Comparison of ENCODE assay signal across 7 cellular contexts in the genomic region with DNA sequence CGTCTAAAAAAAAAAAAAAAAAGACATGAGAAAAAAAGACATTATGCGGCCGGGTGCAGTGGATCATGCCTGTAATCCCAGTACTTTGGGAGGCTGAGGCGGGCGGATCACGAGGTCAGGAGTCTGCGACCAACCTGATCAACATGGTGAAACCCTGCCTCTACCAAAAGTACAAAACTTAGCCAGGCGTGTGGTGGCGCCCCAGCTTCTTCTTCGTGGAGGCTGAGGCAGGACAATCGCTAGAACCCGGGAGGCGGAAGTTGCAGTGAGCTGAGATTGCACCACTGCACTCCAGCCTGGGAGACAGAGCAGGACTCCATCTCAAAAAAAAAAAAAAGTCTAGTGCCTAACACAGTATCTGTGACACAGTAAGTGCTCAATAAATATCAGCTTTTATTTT. TPM values are rescaled to one million over a fixed set of nuclear protein-coding genes. Genes with fewer than 3 reads are reported as not detected.
DNase-seq lines count a peak whose midpoint lies in the region; ATAC-seq and TF ChIP-seq lines count a peak whose summit lies in the region.
"Not testable (repeated sequence)": the region's sequence is repeated elsewhere in the genome, so short reads cannot be mapped to it uniquely, and the experiment has no call there.

No MANE protein-coding gene starts in this region.

- not testable (repeated sequence) for H3K4me3 Mint-ChIP-seq in WTC11, memory B cell

- not testable (repeated sequence) for H3K27me3 Mint-ChIP-seq in WTC11 (ENCODE audit: low read depth); memory B cell

- POLR2A ChIA-PET in HEK293 (lab: Yijun Ruan, JAX) (interaction anchor here (1.1 kb wide), 1 partner anchor 80 kb away, joined by 3 read pairs; the partner anchor contains the start of gene MAN2C1), WTC11 (lab: Charles Lee) (interaction anchor here (0.6 kb wide), 1 partner anchor 8 kb away, joined by 3 read pairs; no protein-coding TSS in a partner anchor)

- peaks cover 11% of the 10 kb centered on the region for H3K36me3 Mint-ChIP-seq in WTC11
- H3K36me3 Mint-ChIP-seq in memory B cell = not testable (repeated sequence)

- not testable (repeated sequence) for H3K9me3 Mint-ChIP-seq in WTC11, memory B cell

- H3K4me2 ChIP-seq in BLaER1 treated with 17β-estradiol and CSF1 and Interleukin-3, amounts not matched to agents 10 nM and 100 nM = peak overlapping the region in 9 of 11 experiments; percentile 1 to 94 (median 56); a peak in 10 of 22 replicates

- not testable (repeated sequence) for H3K27ac ChIP-seq in BLaER1 treated with 17β-estradiol and CSF1 and Interleukin-3, amounts not matched to agents 10 nM and 100 nM; HEK293 (ENCODE audit: extremely low read depth, low read depth, low read length)

- not testable (repeated sequence) for H3K27ac Mint-ChIP-seq in WTC11
- H3K27ac Mint-ChIP-seq in memory B cell = peak overlapping the region; percentile 3

- ATAC-seq in WTC11; Right ventricle myocardium superior (ENCODE audit: poor library complexity); memory B cell (ENCODE audit: low read depth): not testable (repeated sequence)

- TF ChIP-seq CTCF in HEK293 (tag by site-specific recombination; IDR thresholded peaks at IDR 0.05); NB4 (IDR thresholded peaks at IDR 0.05; ENCODE audit: low read depth, low read length); WTC11 (IDR thresholded peaks at IDR 0.05): not testable (repeated sequence)

- H3K9ac ChIP-seq in BLaER1 treated with 17β-estradiol and CSF1 and Interleukin-3, amounts not matched to agents 10 nM and 100 nM = not testable (repeated sequence)

- not testable (repeated sequence) for H3K9me3 ChIP-seq in BLaER1 treated with 17β-estradiol and CSF1 and Interleukin-3, amounts not matched to agents 10 nM and 100 nM (replicated peaks in 1 of 11); HEK293 (ENCODE audit: control insufficient read depth, insufficient read depth, low read depth, low read length)

- CTCF ChIA-PET in HEK293 (lab: Yijun Ruan, JAX) = interaction anchor here (0.5 to 0.7 kb wide), 2 partner anchors 206 to 648 kb away, joined by 4 read pairs; no protein-coding TSS in a partner anchor
- CTCF ChIA-PET in WTC11 (lab: Charles Lee) = interaction anchor here (0.7 kb wide), 2 partner anchors 80 to 236 kb away, joined by 3 read pairs; partner anchors contain the start of gene MAN2C1

- not testable (repeated sequence) for H3K4me3 ChIP-seq in BLaER1 treated with 17β-estradiol and CSF1 and Interleukin-3, amounts not matched to agents 10 nM and 100 nM; HEK293 (ENCODE audit: low read depth, low read length); NB4 (ENCODE audit: low read depth, low read length)

- DNase-seq in NB4 (ENCODE audit: low read depth) (peak; percentile 29), SIG-M5 treated with dmso at 0.1 percent for 504 hours (lab: John Stamatoyannopoulos, UW; ENCODE audit: unreplicated experiment) (peak; percentile 49), WTC11 (ENCODE audit: low spot score) (peak; percentile 23), Right ventricle myocardium superior (peak; percentile 55)
- DNase-seq in memory B cell (ENCODE audit: low spot score in 2 of 2) = not testable (repeated sequence)

- not testable (repeated sequence) for TF ChIP-seq POLR2A in NB4 (IDR thresholded peaks at IDR 0.05; ENCODE audit: extremely low read depth, insufficient read length)

- H3K36me3 ChIP-seq in BLaER1 treated with 17β-estradiol and CSF1 and Interleukin-3, amounts not matched to agents 10 nM and 100 nM = peaks cover 13 to 49% (median 40%) of the 10 kb centered on the region in 11 experiments; a peak in 21 of 22 replicates
- not testable (repeated sequence) for H3K36me3 ChIP-seq in HEK293 (ENCODE audit: control insufficient read depth in 2 of 2, insufficient read depth in 1 of 2, low read length in 2 of 2)

- intact Hi-C loops in Right ventricle myocardium superior (cut with DNase I) = not testable (repeated sequence)

- H3K4me1 ChIP-seq in BLaER1 treated with 17β-estradiol and CSF1 and Interleukin-3, amounts not matched to agents 10 nM and 100 nM = peaks cover 39 to 62% (median 51%) of the 10 kb centered on the region in 10 experiments
- peaks cover 26% of the 10 kb centered on the region for H3K4me1 ChIP-seq in HEK293 (ENCODE audit: control insufficient read depth, insufficient read depth, low read length)

- H3K27me3 ChIP-seq in BLaER1 treated with 17β-estradiol and CSF1 and Interleukin-3, amounts not matched to agents 10 nM and 100 nM = not testable (repeated sequence)

- H3K4me1 Mint-ChIP-seq in WTC11 (peaks cover 18% of the 10 kb centered on the region), memory B cell (peaks cover 36% of the 10 kb centered on the region)

- peaks cover 74 to 79% (median 75%) of the 10 kb centered on the region in 11 experiments for H4K20me1 ChIP-seq in BLaER1 treated with 17β-estradiol and CSF1 and Interleukin-3, amounts not matched to agents 10 nM and 100 nM

TF ChIP-seq in HEK293, 187 proteins besides CTCF, POLR2A, EP300 and RAD21:
- TF ChIP-seq ZNF664 (tag by site-specific recombination; IDR thresholded peaks at IDR 0.05) = peak; percentile 65; the same call in 1 of the 2 replicates

RNA-seq across cellular contexts. Expression of gene SIN3A, which starts 3.3 kb away (rescaled TPM):
- total RNA-seq in WTC11 (2021) (107 to 113 TPM (median 110 TPM) in 3 replicates), Right ventricle myocardium superior (25.4 TPM)
